ENCODE assay signal across 8 cellular contexts in the genomic region with DNA sequence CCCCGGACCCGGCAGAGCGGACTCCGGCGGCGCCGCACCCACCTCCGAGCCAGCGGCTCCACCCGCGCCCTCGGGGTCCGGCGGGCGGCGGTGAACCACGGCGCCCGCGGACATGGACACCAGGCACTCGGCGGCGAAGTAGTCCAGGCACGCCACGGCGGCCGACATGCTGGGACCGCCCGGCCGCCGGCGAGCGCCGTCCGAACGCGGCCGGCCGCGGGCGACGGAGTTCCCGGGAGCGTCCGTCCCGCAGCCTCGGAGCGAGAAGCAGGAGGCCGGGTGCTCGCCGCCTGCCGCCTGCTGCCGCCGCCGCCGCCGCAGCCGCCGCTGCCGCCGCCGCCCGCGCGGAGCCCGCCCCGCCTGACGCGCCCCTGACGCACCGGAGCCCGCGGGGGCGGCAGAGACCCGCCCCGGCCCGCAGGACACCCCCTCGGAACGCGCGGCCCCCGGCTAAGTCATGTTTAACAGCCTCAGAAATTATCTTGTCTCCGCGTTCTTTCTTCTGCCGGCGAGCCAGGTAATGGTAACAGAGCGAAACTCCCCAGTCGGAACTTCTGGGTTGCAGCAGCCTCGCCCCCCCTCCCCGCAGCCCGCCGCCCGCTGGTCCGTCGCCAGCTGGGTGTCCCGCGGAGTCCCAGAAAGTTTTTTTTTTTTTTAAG. TPM values are rescaled to one million over a fixed set of nuclear protein-coding genes. Genes with fewer than 3 reads are reported as not detected.
DNase-seq lines count a peak whose midpoint lies in the region; ATAC-seq and TF ChIP-seq lines count a peak whose summit lies in the region.

Gene KLF14, minus strand, starts transcription at position 342 of the 659 bp plus-strand sequence. Its CDS starts 174 bp downstream, at position 168.

- H3K4me3 ChIP-seq in HL-60 (replicated peaks; ENCODE audit: insufficient read depth, low read length) = peak within 1 kb of the TSS; percentile 58
- peak within 1 kb of the TSS; percentile 37 for H3K4me3 ChIP-seq in upper lobe of right lung

- H3K36me3 Mint-ChIP-seq in Calu3 (ENCODE audit: insufficient read depth, unreplicated experiment) (peaks cover 19% of the 10 kb centered on the region), endothelial cell (ENCODE audit: low read depth, unreplicated experiment) (peaks cover 8% of the 10 kb centered on the region), nephron (ENCODE audit: low read depth) (peaks cover 29% of the 10 kb centered on the region)
- H3K36me3 Mint-ChIP-seq in activated CD4-positive, alpha-beta T cell treated with anti-CD3 and anti-CD28 coated beads for 36 hours (ENCODE audit: low read depth) = peaks cover 6% of the 10 kb centered on the region

- TF ChIP-seq CTCF in Calu3 (IDR thresholded peaks at IDR 0.05; ENCODE audit: unreplicated experiment) (no peak), HL-60 (IDR thresholded peaks at IDR 0.05; ENCODE audit: insufficient read depth, low read length) (no peak), endothelial cell (IDR thresholded peaks at IDR 0.05; ENCODE audit: unreplicated experiment) (no peak), nephron (IDR thresholded peaks at IDR 0.05; ENCODE audit: unreplicated experiment in 3 of 3) (no peak), upper lobe of right lung (IDR thresholded peaks at IDR 0.05) (no peak)

- H3K27ac Mint-ChIP-seq in Calu3 (ENCODE audit: unreplicated experiment) = no peak within 1 kb of the TSS
- no peak within 1 kb of the TSS for H3K27ac Mint-ChIP-seq in activated CD4-positive, alpha-beta T cell treated with anti-CD3 and anti-CD28 coated beads for 36 hours
- H3K27ac Mint-ChIP-seq in endothelial cell (ENCODE audit: unreplicated experiment) = no peak within 1 kb of the TSS
- H3K27ac Mint-ChIP-seq in nephron = peak within 1 kb of the TSS in 2 of 3 experiments; percentile 62 to 82

- ATAC-seq in activated CD4-positive, alpha-beta T cell treated with anti-CD3 and anti-CD28 coated beads for 36 hours = peak; percentile 61
- ATAC-seq in upper lobe of right lung (peak; percentile 33), GM21786 (IDR thresholded peaks at IDR 0.05; ENCODE audit: unreplicated experiment) (no peak)

- peaks cover 12% of the 10 kb centered on the region for H3K9me3 ChIP-seq in upper lobe of right lung

- H3K27me3 Mint-ChIP-seq in Calu3 (ENCODE audit: unreplicated experiment) = peaks cover 66% of the 10 kb centered on the region
- peaks cover 63% of the 10 kb centered on the region for H3K27me3 Mint-ChIP-seq in activated CD4-positive, alpha-beta T cell treated with anti-CD3 and anti-CD28 coated beads for 36 hours
- peaks cover 24% of the 10 kb centered on the region for H3K27me3 Mint-ChIP-seq in endothelial cell (ENCODE audit: unreplicated experiment)
- H3K27me3 Mint-ChIP-seq in nephron (ENCODE audit: low read depth) = peaks cover 85% of the 10 kb centered on the region

- peaks cover 33% of the 10 kb centered on the region for H3K27me3 ChIP-seq in HL-60 (ENCODE audit: insufficient read depth, poor library complexity, severe bottlenecking)
- peaks cover 74% of the 10 kb centered on the region for H3K27me3 ChIP-seq in upper lobe of right lung

- peak within 1 kb of the TSS; percentile 70 for H3K4me3 Mint-ChIP-seq in Calu3 (ENCODE audit: low read depth, unreplicated experiment)
- peak within 1 kb of the TSS; percentile 72 for H3K4me3 Mint-ChIP-seq in activated CD4-positive, alpha-beta T cell treated with anti-CD3 and anti-CD28 coated beads for 36 hours
- peak within 1 kb of the TSS; percentile 88 for H3K4me3 Mint-ChIP-seq in endothelial cell (ENCODE audit: unreplicated experiment)
- H3K4me3 Mint-ChIP-seq in nephron = peak within 1 kb of the TSS; percentile 84 to 92 (median 89)

- H3K4me1 Mint-ChIP-seq in Calu3 (ENCODE audit: low read depth, unreplicated experiment) (no peaks in the 10 kb centered on the region), endothelial cell (ENCODE audit: unreplicated experiment) (no peaks in the 10 kb centered on the region), nephron (peaks cover 5% of the 10 kb centered on the region)
- peaks cover 8% of the 10 kb centered on the region for H3K4me1 Mint-ChIP-seq in activated CD4-positive, alpha-beta T cell treated with anti-CD3 and anti-CD28 coated beads for 36 hours

- BruUV-seq in Calu3 (replicated peaks; lab: Mats Ljungman, UMichigan) = no TSS peak

- DNase-seq in Calu3 (peak; percentile 30), HL-60 (ENCODE audit: low read depth in 1 of 2, low spot score in 1 of 2) (no peak), endothelial cell (ENCODE audit: low spot score) (peak; percentile 45), upper lobe of right lung (peak; percentile 64), DMS114 treated with DMSO at 0.1 percent for 48 hours (lab: John Stamatoyannopoulos, UW; ENCODE audit: unreplicated experiment) (no peak)
- DNase-seq in activated CD4-positive, alpha-beta T cell treated with anti-CD3 and anti-CD28 coated beads for 36 hours = peak; percentile 59

- H3K27ac ChIP-seq in HL-60 (replicated peaks) = no peak within 1 kb of the TSS
- no peak within 1 kb of the TSS for H3K27ac ChIP-seq in upper lobe of right lung

- CTCF ChIA-PET in Calu3 (lab: Charles Lee) = interaction anchor here (1.0 to 1.1 kb wide), 2 partner anchors 9 to 24 kb away, joined by 3 to 6 read pairs; no protein-coding TSS in a partner anchor
- CTCF ChIA-PET in activated CD4-positive, alpha-beta T cell treated with anti-CD3 and anti-CD28 coated beads for 36 hours (lab: Charles Lee) = interaction anchor here (0.7 kb wide), 1 partner anchor 530 kb away, joined by 3 read pairs; no protein-coding TSS in a partner anchor

- POLR2A ChIA-PET in activated CD4-positive, alpha-beta T cell treated with anti-CD3 and anti-CD28 coated beads for 36 hours (lab: Charles Lee) = no interaction called here

- H3K9me3 Mint-ChIP-seq in Calu3 (ENCODE audit: low read depth, unreplicated experiment) (no peaks in the 10 kb centered on the region), endothelial cell (ENCODE audit: unreplicated experiment) (no peaks in the 10 kb centered on the region), nephron (peaks cover 44% of the 10 kb centered on the region)
- H3K9me3 Mint-ChIP-seq in activated CD4-positive, alpha-beta T cell treated with anti-CD3 and anti-CD28 coated beads for 36 hours (ENCODE audit: low read depth) = peaks cover 7% of the 10 kb centered on the region

- intact Hi-C loops in Calu3 (cut with micrococcal nuclease; ENCODE audit: unreplicated experiment) = no loop called here
- intact Hi-C loops in activated CD4-positive, alpha-beta T cell treated with anti-CD3 and anti-CD28 coated beads for 36 hours (cut with DNase I, micrococcal nuclease) = loop anchor here in 1 of 2 experiments (1.0 to 10.0 kb wide), 4 partner anchors 66 to 949 kb away; partner anchors contain the start of genes COPG2, KLHDC10 and MEST
- intact Hi-C loops in upper lobe of right lung (cut with DNase I) = no loop called here

- no peaks in the 10 kb centered on the region for H3K36me3 ChIP-seq in upper lobe of right lung

- H3K4me1 ChIP-seq in upper lobe of right lung = no peaks in the 10 kb centered on the region

RNA-seq across cellular contexts. Expression of gene KLF14, which starts in this region (rescaled TPM):
- total RNA-seq in Calu3 (2022) = 0.17 TPM in 1 of 2 replicates, not detected in the other
- not detected for total RNA-seq in activated CD4-positive, alpha-beta T cell treated with anti-CD3 and anti-CD28 coated beads for 36 hours
- total RNA-seq in endothelial cell (ENCODE audit: unreplicated experiment) = not detected
- total RNA-seq in upper lobe of right lung = not detected

Comparison
In these comparisons a context has a peak if more than half of its experiments do, and no peak if none do; other contexts are left out.
1. Peak in DNase-seq in Calu3; RNA of the gene not detected or under 1 TPM.
2. Peak in DNase-seq and ATAC-seq in activated CD4-positive, alpha-beta T cell treated with anti-CD3 and anti-CD28 coated beads for 36 hours; RNA of the gene not detected or under 1 TPM.
3. Peak in DNase-seq in endothelial cell; RNA of the gene not detected or under 1 TPM.
4. Peak in DNase-seq, ATAC-seq and H3K4me3 ChIP-seq in upper lobe of right lung; RNA of the gene not detected or under 1 TPM.
5. H3K27ac Mint-ChIP-seq: peak in nephron (2 of 3); none in Calu3 (single experiment), activated CD4-positive, alpha-beta T cell treated with anti-CD3 and anti-CD28 coated beads for 36 hours (single experiment) and endothelial cell (single experiment).
6. Peak in every context shown above with its lines, with median percentiles within 50 percentile points of each other: H3K4me3 Mint-ChIP-seq.